Comparison of ENCODE assay signal across 11 cellular contexts in genomic region chr4:80035336-80035735, GRCh38. TPM values are rescaled to one million over a fixed set of nuclear protein-coding genes. Genes with fewer than 3 reads are reported as not detected.
DNase-seq lines count a peak whose midpoint lies in the region; ATAC-seq and TF ChIP-seq lines count a peak whose summit lies in the region.
"Had no signal": no experiment of that assay in that cellular context is flagged by ENCODE, and none has a peak within 500 bp of the region (broad histone marks: within the 10 kb centered on the region; RNA-seq: fewer than 3 reads in every experiment).

No MANE protein-coding gene starts in this region.

- H3K27me3 ChIP-seq in esophagus muscularis mucosa (no peaks in the 10 kb centered on the region), uterus (no peaks in the 10 kb centered on the region)
- H3K27me3 ChIP-seq: MG63 had no signal

- H3K4me1 ChIP-seq in esophagus muscularis mucosa (peaks cover 27 to 76% (median 63%) of the 10 kb centered on the region in 4 donors), uterus (peaks cover 0 to 7% of the 10 kb centered on the region in 2 donors)

- H3K9me3 ChIP-seq in esophagus muscularis mucosa, result no peaks in the 10 kb centered on the region
- no peaks in the 10 kb centered on the region for H3K9me3 ChIP-seq in uterus
- H3K9me3 ChIP-seq: MG63 had no signal

- no peak for DNase-seq in stimulated activated naive CD8-positive, alpha-beta T cell treated with anti-CD3 and anti-CD28 coated beads, Interleukin-15, amount 100 ng/mL, for 72 hours
- DNase-seq in stimulated activated naive CD8-positive, alpha-beta T cell treated with anti-CD3 and anti-CD28 coated beads, Interleukin-15, Interleukin-2, amounts not matched to agents 100 U/mL and 50 U/mL, for 24 hours, result no peak
- DNase-seq in NCI-H82 treated with DMSO at 0.1 percent for 48 hours (lab: John Stamatoyannopoulos, UW; ENCODE audit: unreplicated experiment), result peak; percentile 15
- DNase-seq in esophagus muscularis mucosa (ENCODE audit: extremely low spot score), result no peak
- DNase-seq in uterus, result no peak
- no peak for DNase-seq in cerebellar nuclear complex (lab: John Stamatoyannopoulos, UW)
- DNase-seq in midbrain (lab: John Stamatoyannopoulos, UW), result no peak
- DNase-seq: COR-L47, MG63 had no signal

- TF ChIP-seq POLR2A in esophagus muscularis mucosa (IDR thresholded peaks at IDR 0.05; ENCODE audit: low read depth), result no peak
- no peak for TF ChIP-seq POLR2A in uterus (IDR thresholded peaks at IDR 0.05)

- H3K27ac ChIP-seq in esophagus muscularis mucosa (replicated peaks in 1 of 4) (peak overlapping the region; percentile 82 to 88 (median 86)), uterus (peak overlapping the region; percentile 83 to 94)

- H3K36me3 ChIP-seq in esophagus muscularis mucosa, result peaks cover 4 to 43% (median 6%) of the 10 kb centered on the region in 4 donors
- no peaks in the 10 kb centered on the region for H3K36me3 ChIP-seq in uterus
- H3K36me3 ChIP-seq: MG63 had no signal

- H3K4me1 Mint-ChIP-seq in stimulated activated naive CD8-positive, alpha-beta T cell treated with anti-CD3 and anti-CD28 coated beads, Interleukin-15, amount 100 ng/mL, for 72 hours, result peaks cover 20% of the 10 kb centered on the region

- no peaks in the 10 kb centered on the region for H3K9me3 Mint-ChIP-seq in stimulated activated naive CD8-positive, alpha-beta T cell treated with anti-CD3 and anti-CD28 coated beads, Interleukin-15, amount 100 ng/mL, for 72 hours

- no peak for TF ChIP-seq EP300 in esophagus muscularis mucosa (IDR thresholded peaks at IDR 0.05)

- 76% methylated on average over 2 of the region's 2 CpGs for WGBS in esophagus muscularis mucosa

- peak; percentile 52 for ATAC-seq in stimulated activated naive CD8-positive, alpha-beta T cell treated with anti-CD3 and anti-CD28 coated beads, Interleukin-15, amount 100 ng/mL, for 72 hours
- no peak for ATAC-seq in stimulated activated naive CD8-positive, alpha-beta T cell treated with anti-CD3 and anti-CD28 coated beads, Interleukin-15, Interleukin-2, amounts not matched to agents 100 U/mL and 50 U/mL, for 24 hours
- ATAC-seq in GM19351 (IDR thresholded peaks at IDR 0.05; ENCODE audit: unreplicated experiment), result no peak
- ATAC-seq: sciatic nerve had no signal

- H3K4me3 ChIP-seq in esophagus muscularis mucosa, result no peak overlapping the region
- H3K4me3 ChIP-seq in uterus, result no peak overlapping the region
- H3K4me3 ChIP-seq: MG63 had no signal

- H3K27me3 Mint-ChIP-seq in stimulated activated naive CD8-positive, alpha-beta T cell treated with anti-CD3 and anti-CD28 coated beads, Interleukin-15, amount 100 ng/mL, for 72 hours, result no peaks in the 10 kb centered on the region

- intact Hi-C loops in esophagus muscularis mucosa (cut with DNase I) (no loop called here), uterus (cut with DNase I; ENCODE audit: low total_unique reads) (no loop called here)

- H3K27ac Mint-ChIP-seq in stimulated activated naive CD8-positive, alpha-beta T cell treated with anti-CD3 and anti-CD28 coated beads, Interleukin-15, amount 100 ng/mL, for 72 hours, result no peak overlapping the region

- H3K4me3 Mint-ChIP-seq in stimulated activated naive CD8-positive, alpha-beta T cell treated with anti-CD3 and anti-CD28 coated beads, Interleukin-15, amount 100 ng/mL, for 72 hours, result no peak overlapping the region

- no peak for TF ChIP-seq CTCF in esophagus muscularis mucosa (IDR thresholded peaks at IDR 0.05)
- no peak for TF ChIP-seq CTCF in uterus (IDR thresholded peaks at IDR 0.05)

RNA-seq across cellular contexts. Expression of gene ANTXR2, which starts 37.7 kb away (rescaled TPM):
- total RNA-seq in esophagus muscularis mucosa, result 100 to 1,000 TPM; 319 to 518 (median 329) TPM
- 100 to 1,000 TPM in 3 of 4 donors, 10 to 100 TPM in 1; 51.8 to 182 (median 144) TPM for total RNA-seq in uterus
